ENCODE assay signal across 11 cellular contexts in genomic region chr22:46086577-46087335, GRCh38.
DNase-seq lines count a peak whose midpoint lies in the region; ATAC-seq and TF ChIP-seq lines count a peak whose summit lies in the region.
"Had no signal": no experiment of that assay in that cellular context is flagged by ENCODE, and none has a peak within 500 bp of the region (broad histone marks: within the 10 kb centered on the region; RNA-seq: fewer than 3 reads in every experiment).

No MANE protein-coding gene starts in this region.

- H3K27ac ChIP-seq in ACC112 (ENCODE audit: low read depth, low read length) = peak overlapping the region; percentile 92
- peak overlapping the region; percentile 94 to 98 for H3K27ac ChIP-seq in ovary

- POLR2A ChIA-PET in GM10248 (lab: Yijun Ruan, JAX) = no interaction called here

- CTCF ChIA-PET in GM10248 (lab: Yijun Ruan, JAX) = no interaction called here

- no peaks in the 10 kb centered on the region for H3K9me3 ChIP-seq in ovary

- peak overlapping the region; percentile 96 for H3K4me3 ChIP-seq in ACC112 (ENCODE audit: low read depth, low read length)
- H3K4me3 ChIP-seq in fibroblast of villous mesenchyme (ENCODE audit: low read depth, low read length) = peak overlapping the region; percentile 93
- H3K4me3 ChIP-seq in ovary = peak overlapping the region; percentile 34
- H3K4me3 ChIP-seq: GM12878 had no signal

- TF ChIP-seq CTCF in fibroblast of villous mesenchyme (IDR thresholded peaks at IDR 0.05; ENCODE audit: insufficient read depth, low read depth, low read length) (no peak), ovary (IDR thresholded peaks at IDR 0.05) (no peak), GM10248 (IDR thresholded peaks at IDR 0.05; ENCODE audit: control extremely low read depth, extremely low read depth, low read depth, missing control alignments) (no peak)

- DNase-seq in fibroblast of villous mesenchyme (ENCODE audit: low read depth) = peak; percentile 85
- DNase-seq in ovary = peak in 2 of 5 donors; percentile 61 to 65
- no peak for DNase-seq in GOT3 (lab: John Stamatoyannopoulos, UW)
- no peak for DNase-seq in stimulated activated CD4-positive, alpha-beta T cell treated with anti-CD3 and anti-CD28 coated beads, Interleukin-4, amount 100 ng/mL, for 4 hours
- DNase-seq in GM10248 (ENCODE audit: extremely low spot score) = no peak
- no peak for DNase-seq in activated CD4-positive, CD25-positive, alpha-beta regulatory T cell (lab: John Stamatoyannopoulos, UW)
- DNase-seq: activated CD4-positive, alpha-beta T cell treated with anti-CD3 and anti-CD28 coated beads for 4 hours; H9 had no signal

- H3K27me3 ChIP-seq in ACC112 (ENCODE audit: insufficient read depth, low read length) = no peaks in the 10 kb centered on the region
- no peaks in the 10 kb centered on the region for H3K27me3 ChIP-seq in ovary

- peak; percentile 2 for ATAC-seq in SK-N-SH treated with all-trans-retinoic acid at 6 μM for 48 hours
- ATAC-seq: GM12878 had no signal

- H2AFZ ChIP-seq in ACC112 (ENCODE audit: low read length, unreplicated experiment) = no peak overlapping the region

- WGBS in ovary, 3 donors = 13 to 18% (median 14%) methylated on average over 18 of the region's 18 CpGs

- H3K79me2 ChIP-seq in ACC112 (ENCODE audit: control insufficient read depth, insufficient read depth, low read length, unreplicated experiment) = peaks cover 98% of the 10 kb centered on the region

- intact Hi-C loops in ovary (cut with DNase I) = no loop called here

- TF ChIP-seq EP300 in ovary (IDR thresholded peaks at IDR 0.05) = no peak

- no peak for TF ChIP-seq POLR2A in ovary (IDR thresholded peaks at IDR 0.05)

- peaks cover 1% of the 10 kb centered on the region; the same call in 1 of the 2 replicates for H3K36me3 ChIP-seq in ACC112 (ENCODE audit: insufficient read depth, low read length)
- H3K36me3 ChIP-seq in ovary = no peaks in the 10 kb centered on the region

- H3K4me1 ChIP-seq in ACC112 (ENCODE audit: control insufficient read depth, insufficient read depth, low read length, unreplicated experiment) (peaks cover 73% of the 10 kb centered on the region), ovary (ENCODE audit: insufficient read depth) (peaks cover 49% of the 10 kb centered on the region)

TF ChIP-seq in SK-N-SH treated with all-trans-retinoic acid at 6 μM for 48 hours, 23 proteins besides CTCF, POLR2A, EP300 and RAD21:
- TF ChIP-seq PPARA (CRISPR knock-in tag; IDR thresholded peaks at IDR 0.05; ENCODE audit: borderline replicate concordance) (no peak), ZNF70 (CRISPR knock-in tag; IDR thresholded peaks at IDR 0.05) (0 out of 2 replicates have a peak, but pooled peaks have one; percentile 45)
TF ChIP-seq in SK-N-SH treated with all-trans-retinoic acid at 6 μM for 48 hours: peak in this region for 1.

Comparison
In these comparisons a context has a peak if more than half of its experiments do, and no peak if none do; other contexts are left out.
1. H3K4me3 ChIP-seq: peak in every context shown above with its lines; median percentile 96 in ACC112; 93 in fibroblast of villous mesenchyme; 34 in ovary.